18 cellular contexts compared by ENCODE assay signal in genomic region chrX:133053854-133054565, GRCh38. TPM values are rescaled to one million over a fixed set of nuclear protein-coding genes. Genes with fewer than 3 reads are reported as not detected.
A peak's percentile ranks its signal among the peaks of the same experiment; 100 is the strongest.
DNase-seq lines count a peak whose midpoint lies in the region; ATAC-seq and TF ChIP-seq lines count a peak whose summit lies in the region.
"Had no signal": no experiment of that assay in that cellular context is flagged by ENCODE, and none has a peak within 500 bp of the region (broad histone marks: within the 10 kb centered on the region; RNA-seq: fewer than 3 reads in every experiment).

No MANE protein-coding gene starts in this region.

- no peaks in the 10 kb centered on the region for H3K36me3 ChIP-seq in upper lobe of right lung
- H3K36me3 ChIP-seq in OCI-LY7 (ENCODE audit: insufficient read depth, low read length) = no peaks in the 10 kb centered on the region
- H3K36me3 ChIP-seq: esophagus muscularis mucosa, upper lobe of left lung, WERI-Rb-1 had no signal

- no peaks in the 10 kb centered on the region for H3K79me2 ChIP-seq in OCI-LY7 (ENCODE audit: insufficient read depth, low read depth, low read length)

- peak; percentile 5 for DNase-seq in LoVo (ENCODE audit: low spot score)
- peak; percentile 20 for DNase-seq in dedifferentiated amniotic fluid mesenchymal stem cell (ENCODE audit: extremely low spot score)
- no peak for DNase-seq in left colon
- no peak for DNase-seq in upper lobe of right lung
- DNase-seq in OCI-LY7 (ENCODE audit: low spot score) = no peak
- DNase-seq: IMR-90, NCI-H1436, NCI-H446, SW 1271, upper lobe of left lung, WERI-Rb-1 had no signal

- CTCF ChIA-PET in OCI-LY7 (lab: Charles Lee; ENCODE audit: unreplicated experiment) = no interaction called here

- no peaks in the 10 kb centered on the region for H3K4me1 ChIP-seq in upper lobe of right lung
- H3K4me1 ChIP-seq in OCI-LY7 (ENCODE audit: insufficient read depth, low read length, poor library complexity, severe bottlenecking) = no peaks in the 10 kb centered on the region
- H3K4me1 ChIP-seq: esophagus muscularis mucosa, upper lobe of left lung had no signal

- H2AFZ ChIP-seq in OCI-LY7 (ENCODE audit: low read length) = no peak overlapping the region

- H3K27ac ChIP-seq in upper lobe of right lung = no peak overlapping the region
- no peak overlapping the region for H3K27ac ChIP-seq in OCI-LY7 (ENCODE audit: low read depth, low read length, poor library complexity, severe bottlenecking)
- H3K27ac ChIP-seq: C4-2B, esophagus muscularis mucosa, upper lobe of left lung, WERI-Rb-1 had no signal

- TF ChIP-seq CTCF in upper lobe of right lung (IDR thresholded peaks at IDR 0.05) = no peak
- TF ChIP-seq CTCF in OCI-LY7 (conservative IDR thresholded peaks at IDR 0.05; ENCODE audit: low read length) = no peak

- peak; percentile 45 for ATAC-seq in left colon
- ATAC-seq in upper lobe of right lung = peak; percentile 79
- ATAC-seq in GM21619 (IDR thresholded peaks at IDR 0.05; ENCODE audit: unreplicated experiment) = no peak
- ATAC-seq in GM21515 (IDR thresholded peaks at IDR 0.05; ENCODE audit: unreplicated experiment) = no peak

- H3K4me3 ChIP-seq in upper lobe of right lung = no peak overlapping the region
- no peak overlapping the region for H3K4me3 ChIP-seq in OCI-LY7 (ENCODE audit: low read depth, low read length, poor library complexity, severe bottlenecking)
- H3K4me3 ChIP-seq: esophagus muscularis mucosa, upper lobe of left lung had no signal

- H4K20me1 ChIP-seq in OCI-LY7 (ENCODE audit: insufficient read depth, low read length) = no peaks in the 10 kb centered on the region

- no TSS peak for BruUV-seq in OCI-LY7 (replicated peaks; lab: Mats Ljungman, UMichigan)

- H3K4me2 ChIP-seq in OCI-LY7 (ENCODE audit: low read length) = no peak overlapping the region

- POLR2A ChIA-PET in OCI-LY7 (lab: Charles Lee) = no interaction called here

- H3K9me3 ChIP-seq in upper lobe of right lung = no peaks in the 10 kb centered on the region
- H3K9me3 ChIP-seq in OCI-LY7 (ENCODE audit: low read length) = no peaks in the 10 kb centered on the region
- H3K9me3 ChIP-seq: esophagus muscularis mucosa, upper lobe of left lung had no signal

- H3K27me3 ChIP-seq in upper lobe of right lung = no peaks in the 10 kb centered on the region
- H3K27me3 ChIP-seq: upper lobe of left lung had no signal

- H3K9me2 ChIP-seq in OCI-LY7 (ENCODE audit: insufficient read depth, low read length) = no peaks in the 10 kb centered on the region

- intact Hi-C loops in left colon (cut with DNase I, micrococcal nuclease) = no loop called here
- intact Hi-C loops in upper lobe of right lung (cut with DNase I) = no loop called here
- intact Hi-C loops in OCI-LY7 (cut with micrococcal nuclease; ENCODE audit: unreplicated experiment) = no loop called here

RNA-seq across cellular contexts. Expression of gene USP26, which starts 42.9 kb away (rescaled TPM):
- not detected for total RNA-seq in left colon
- total RNA-seq in upper lobe of right lung = not detected
- total RNA-seq in OCI-LY7 (2014; rRNA removed; shearing (Covaris generic)) = not detected in 2 replicates
- total RNA-seq in OCI-LY7 (2022) = not detected in 2 replicates
- total RNA-seq: cerebellum, esophagus muscularis mucosa, IMR-90, mucosa of gallbladder, pulmonary artery endothelial cell, upper lobe of left lung had no signal

Comparison
In these comparisons a context has a peak if more than half of its experiments do, and no peak if none do; other contexts are left out.
1. DNase-seq: peak in LoVo (single experiment) and dedifferentiated amniotic fluid mesenchymal stem cell (single experiment); none in left colon (0 of 2), upper lobe of right lung (single experiment) and OCI-LY7 (single experiment).
2. ATAC-seq: peak in left colon (single experiment) and upper lobe of right lung (single experiment); none in GM21619 (single experiment) and GM21515 (single experiment).